In genomic region chr3:59980576-59980975, GRCh38 we compare ENCODE assay signal across 24 cellular contexts.
"Had no signal": no experiment of that assay in that cellular context is flagged by ENCODE, and none has a peak within 500 bp of the region (broad histone marks: within the 10 kb centered on the region; RNA-seq: fewer than 3 reads in every experiment).

No MANE protein-coding gene starts in this region.

- H3K27me3 Mint-ChIP-seq: activated naive CD8-positive, alpha-beta T cell treated with anti-CD3 and anti-CD28 coated beads, Interleukin-2, amount 10 ng/mL, durations not matched to agents 7 days and 5 days; activated T-helper 17 cell treated with anti-CD3 and anti-CD28 coated beads, Interleukin-2, amount 50 U/mL, for 72 hours; effector memory CD8-positive, alpha-beta T cell had no signal

- H3K9me3 ChIP-seq: lower lobe of right lung, tibial nerve, vagina had no signal

- H3K27me3 ChIP-seq: tibial nerve, vagina had no signal

- ATAC-seq: activated T-helper 17 cell treated with anti-CD3 and anti-CD28 coated beads, Interleukin-2, amount 50 U/mL, for 72 hours; left colon; lower lobe of right lung had no signal

- H3K27ac ChIP-seq: epithelial cell of prostate, lower lobe of right lung, SK-N-MC, tibial nerve, vagina had no signal

- H3K36me3 Mint-ChIP-seq: brain had no signal

- H3K4me1 ChIP-seq: lower lobe of right lung, tibial nerve, vagina had no signal

- H3K4me3 ChIP-seq: lower lobe of right lung, SK-N-MC, tibial nerve, vagina had no signal

- H3K4me3 Mint-ChIP-seq: activated naive CD8-positive, alpha-beta T cell treated with anti-CD3 and anti-CD28 coated beads, Interleukin-2, amount 10 ng/mL, durations not matched to agents 7 days and 5 days; brain had no signal

- H3K27ac Mint-ChIP-seq: activated naive CD8-positive, alpha-beta T cell treated with anti-CD3 and anti-CD28 coated beads, Interleukin-2, amount 10 ng/mL, durations not matched to agents 7 days and 5 days; brain; T-helper 2 cell treated with Interferon-gamma antibody and Interleukin-4, amounts not matched to agents 5 μg/mL and 100 μg/mL, for 36 hours had no signal

- DNase-seq: activated CD4-positive, alpha-beta T cell treated with anti-CD3 and anti-CD28 coated beads for 48 hours; activated CD8-positive, alpha-beta memory T cell treated with anti-CD3 and anti-CD28 coated beads for 24 hours; activated CD8-positive, alpha-beta memory T cell treated with anti-CD3 and anti-CD28 coated beads, Interleukin-2, amount 50 U/mL, for 48 hours; activated naive CD8-positive, alpha-beta T cell treated with anti-CD3 and anti-CD28 coated beads, Interleukin-2, amount 10 ng/mL, durations not matched to agents 7 days and 5 days; caudate nucleus; foreskin fibroblast; glutamatergic neuron; hippocampal formation; islet precursor cell; left colon; lower lobe of right lung; occipital lobe; posterior cingulate gyrus; stimulated activated CD4-positive, alpha-beta T cell treated with anti-CD3 and anti-CD28 coated beads, Interleukin-12 subunit alpha, Interleukin-12 subunit beta, amount 100 ng/mL, for 4 hours; stimulated activated CD4-positive, alpha-beta T cell treated with anti-CD3 and anti-CD28 coated beads, Interleukin-1b, Interleukin-23, amount 100 ng/mL, for 48 hours; stimulated activated naive CD4-positive, alpha-beta T cell treated with Interleukin-2 at 50 U/mL for 16 hours had no signal

- H3K4me1 Mint-ChIP-seq: brain had no signal

- H3K36me3 ChIP-seq: lower lobe of right lung, tibial nerve, vagina had no signal

- H3K9me3 Mint-ChIP-seq: activated T-helper 17 cell treated with anti-CD3 and anti-CD28 coated beads, Interleukin-2, amount 50 U/mL, for 72 hours; brain had no signal
